Comparison of ENCODE assay signal across 26 cellular contexts in genomic region chr2:67221266-67221665, GRCh38.
"Had no signal": no experiment of that assay in that cellular context is flagged by ENCODE, and none has a peak within 500 bp of the region (broad histone marks: within the 10 kb centered on the region; RNA-seq: fewer than 3 reads in every experiment).

No MANE protein-coding gene starts in this region.

- H3K27me3 Mint-ChIP-seq: activated CD4-positive, alpha-beta T cell treated with anti-CD3 and anti-CD28 coated beads, Interleukin-2, amount 10 ng/mL, durations not matched to agents 7 days and 5 days; activated CD8-positive, alpha-beta memory T cell treated with anti-CD3 and anti-CD28 coated beads, Interleukin-2, amount 10 ng/mL, durations not matched to agents 7 days and 5 days; activated CD8-positive, alpha-beta T cell treated with anti-CD3 and anti-CD28 coated beads for 36 hours; activated naive CD8-positive, alpha-beta T cell treated with anti-CD3 and anti-CD28 coated beads, Interleukin-2, amount 50 U/mL, for 24 hours; progenitor cell of endocrine pancreas; type B pancreatic cell had no signal

- H3K4me1 ChIP-seq: ascending aorta, spleen, vagina had no signal

- ATAC-seq: activated CD8-positive, alpha-beta memory T cell treated with anti-CD3 and anti-CD28 coated beads, Interleukin-2, amount 10 ng/mL, durations not matched to agents 7 days and 5 days; activated CD8-positive, alpha-beta T cell treated with anti-CD3 and anti-CD28 coated beads for 36 hours; activated naive CD8-positive, alpha-beta T cell treated with anti-CD3 and anti-CD28 coated beads, Interleukin-2, amount 50 U/mL, for 24 hours; left lobe of liver; natural killer cell had no signal

- H3K9me3 ChIP-seq: ascending aorta, sigmoid colon, thoracic aorta, vagina had no signal

- H3K4me3 Mint-ChIP-seq: activated CD4-positive, alpha-beta T cell treated with anti-CD3 and anti-CD28 coated beads, Interleukin-2, amount 10 ng/mL, durations not matched to agents 7 days and 5 days; activated CD8-positive, alpha-beta memory T cell treated with anti-CD3 and anti-CD28 coated beads, Interleukin-2, amount 10 ng/mL, durations not matched to agents 7 days and 5 days; activated CD8-positive, alpha-beta T cell treated with anti-CD3 and anti-CD28 coated beads for 36 hours; activated naive CD8-positive, alpha-beta T cell treated with anti-CD3 and anti-CD28 coated beads, Interleukin-2, amount 50 U/mL, for 24 hours; activated T-helper 1 cell treated with anti-CD3 and anti-CD28 coated beads, Interleukin-12 subunit alpha, Interleukin-12 subunit beta, Interleukin-2, Interleukin-4 antibody, amounts not matched to agents 30 ng/mL and 10 ng/mL and 1 ng/mL, durations not matched to agents 14 hours and 24 hours and 36 hours; natural killer cell; type B pancreatic cell had no signal

- DNase-seq: activated CD4-positive, alpha-beta T cell treated with anti-CD3 and anti-CD28 coated beads, Interleukin-2, amount 10 ng/mL, durations not matched to agents 7 days and 5 days; activated CD4-positive, CD25-positive, alpha-beta regulatory T cell treated with anti-CD3 and anti-CD28 coated beads, Interleukin-2, amount 50 U/mL, for 72 hours; activated CD8-positive, alpha-beta memory T cell treated with anti-CD3 and anti-CD28 coated beads, Interleukin-2, amount 10 ng/mL, durations not matched to agents 7 days and 5 days; activated CD8-positive, alpha-beta T cell treated with anti-CD3 and anti-CD28 coated beads for 36 hours; activated gamma-delta T cell; activated naive CD4-positive, alpha-beta T cell treated with anti-CD3 and anti-CD28 coated beads, Interleukin-2, amount 50 U/mL, for 16 hours; activated naive CD8-positive, alpha-beta T cell treated with anti-CD3 and anti-CD28 coated beads, Interleukin-2, amount 50 U/mL, for 24 hours; brain microvascular endothelial cell; caudate nucleus; effector memory CD4-positive, alpha-beta T cell; kidney; natural killer cell; retina; sigmoid colon; spleen; stimulated activated CD4-positive, alpha-beta T cell treated with anti-CD3 and anti-CD28 coated beads, Interleukin-4, amount 100 ng/mL, for 1 hour; stimulated activated naive CD4-positive, alpha-beta T cell; WERI-Rb-1 had no signal

- H3K4me1 Mint-ChIP-seq: activated CD4-positive, alpha-beta T cell treated with anti-CD3 and anti-CD28 coated beads, Interleukin-2, amount 10 ng/mL, durations not matched to agents 7 days and 5 days; activated CD8-positive, alpha-beta memory T cell treated with anti-CD3 and anti-CD28 coated beads, Interleukin-2, amount 10 ng/mL, durations not matched to agents 7 days and 5 days; activated naive CD8-positive, alpha-beta T cell treated with anti-CD3 and anti-CD28 coated beads, Interleukin-2, amount 50 U/mL, for 24 hours; natural killer cell had no signal

- H3K27ac Mint-ChIP-seq: activated CD4-positive, alpha-beta T cell treated with anti-CD3 and anti-CD28 coated beads, Interleukin-2, amount 10 ng/mL, durations not matched to agents 7 days and 5 days; activated CD8-positive, alpha-beta memory T cell treated with anti-CD3 and anti-CD28 coated beads, Interleukin-2, amount 10 ng/mL, durations not matched to agents 7 days and 5 days; activated CD8-positive, alpha-beta T cell treated with anti-CD3 and anti-CD28 coated beads for 36 hours; activated naive CD8-positive, alpha-beta T cell treated with anti-CD3 and anti-CD28 coated beads, Interleukin-2, amount 50 U/mL, for 24 hours; activated T-helper 1 cell treated with anti-CD3 and anti-CD28 coated beads, Interleukin-12 subunit alpha, Interleukin-12 subunit beta, Interleukin-2, Interleukin-4 antibody, amounts not matched to agents 30 ng/mL and 10 ng/mL and 1 ng/mL, durations not matched to agents 14 hours and 24 hours and 36 hours; natural killer cell; progenitor cell of endocrine pancreas; type B pancreatic cell had no signal

- H3K27ac ChIP-seq: ascending aorta, brain microvascular endothelial cell, sigmoid colon, spleen, thoracic aorta, vagina, WERI-Rb-1 had no signal

- H3K36me3 Mint-ChIP-seq: activated CD8-positive, alpha-beta memory T cell treated with anti-CD3 and anti-CD28 coated beads, Interleukin-2, amount 10 ng/mL, durations not matched to agents 7 days and 5 days; natural killer cell had no signal

- H3K36me3 ChIP-seq: ascending aorta, brain microvascular endothelial cell, sigmoid colon, spleen, thoracic aorta, vagina, WERI-Rb-1 had no signal

- H3K4me3 ChIP-seq: ascending aorta, lung, sigmoid colon, spleen, thoracic aorta, vagina had no signal

- H3K9me3 Mint-ChIP-seq: activated CD4-positive, alpha-beta T cell treated with anti-CD3 and anti-CD28 coated beads, Interleukin-2, amount 10 ng/mL, durations not matched to agents 7 days and 5 days; activated T-helper 1 cell treated with anti-CD3 and anti-CD28 coated beads, Interleukin-12 subunit alpha, Interleukin-12 subunit beta, Interleukin-2, Interleukin-4 antibody, amounts not matched to agents 30 ng/mL and 10 ng/mL and 1 ng/mL, durations not matched to agents 14 hours and 24 hours and 36 hours had no signal

- H3K27me3 ChIP-seq: ascending aorta, brain microvascular endothelial cell, sigmoid colon, spleen, vagina had no signal
